ENCODE assay signal across 15 cellular contexts in the genomic region with DNA sequence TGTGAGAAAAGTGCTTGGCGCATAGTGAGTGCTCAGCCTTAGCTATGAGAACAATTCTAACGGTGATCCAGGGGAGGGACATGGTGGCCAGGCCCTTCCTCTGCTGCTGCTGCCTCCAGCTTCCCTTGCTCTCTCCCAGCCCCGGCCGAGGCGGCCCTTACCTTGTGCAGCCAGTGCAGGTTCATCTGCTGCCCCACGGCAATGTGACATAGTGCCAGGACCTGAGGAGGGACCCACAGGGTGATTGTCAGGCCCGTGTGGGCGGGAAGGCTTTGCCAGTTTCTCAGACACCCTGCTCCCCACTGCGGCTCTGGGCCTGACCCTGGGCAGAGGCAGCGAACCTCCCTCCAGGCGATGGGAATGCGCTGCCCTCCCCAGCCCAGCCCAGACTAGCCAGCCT. TPM values are rescaled to one million over a fixed set of nuclear protein-coding genes. Genes with fewer than 3 reads are reported as not detected.
DNase-seq lines count a peak whose midpoint lies in the region; FAIRE-seq and TF ChIP-seq lines count a peak whose summit lies in the region.
"Had no signal": no experiment of that assay in that cellular context is flagged by ENCODE, and none has a peak within 500 bp of the region (broad histone marks: within the 10 kb centered on the region; RNA-seq: fewer than 3 reads in every experiment).

No MANE protein-coding gene starts in this region.

- H3K9ac ChIP-seq in neuronal stem cell (ENCODE audit: low read depth, low read length, poor library complexity): peak overlapping the region; percentile 55
- H3K9ac ChIP-seq: BLaER1 treated with 17β-estradiol and CSF1 and Interleukin-3, amounts not matched to agents 10 nM and 100 nM; GM23248 had no signal

- no peak overlapping the region for H3K4me2 ChIP-seq in neuronal stem cell (ENCODE audit: insufficient read depth, low read length, poor library complexity, severe bottlenecking)
- H3K4me2 ChIP-seq: BLaER1 treated with 17β-estradiol and CSF1 and Interleukin-3, amounts not matched to agents 10 nM and 100 nM had no signal

- peak overlapping the region; percentile 31 for H3K23ac ChIP-seq in neuronal stem cell (ENCODE audit: low read depth, low read length, poor library complexity)

- H2BK15ac ChIP-seq in neuronal stem cell (ENCODE audit: low read length): peak overlapping the region; percentile 72

- peak overlapping the region; percentile 67 for H2BK5ac ChIP-seq in neuronal stem cell (ENCODE audit: low read length)

- H3K36me3 ChIP-seq in neuronal stem cell (replicated peaks in 1 of 2; ENCODE audit: control insufficient read depth in 2 of 2, insufficient read depth in 2 of 2, low read length in 2 of 2): no peaks in the 10 kb centered on the region

- no peak overlapping the region for H3K4ac ChIP-seq in neuronal stem cell (ENCODE audit: low read length)

- no peak overlapping the region for H2AFZ ChIP-seq in neuronal stem cell (ENCODE audit: low read length)
- H2AFZ ChIP-seq: GM23248 had no signal

- FAIRE-seq in GM12892 (lab: Jason Lieb, UNC): peak; percentile 44
- FAIRE-seq: GM12878, K562 had no signal

- no peak overlapping the region for H2BK120ac ChIP-seq in neuronal stem cell (ENCODE audit: low read depth, low read length)

- no peak overlapping the region for H4K91ac ChIP-seq in neuronal stem cell (ENCODE audit: low read depth, low read length, poor library complexity)

- DNase-seq in GM12892 (ENCODE audit: insufficient read length) (no peak), neuronal stem cell (ENCODE audit: low spot score) (no peak), NCI-H748 (lab: John Stamatoyannopoulos, UW; ENCODE audit: unreplicated experiment) (no peak)
- no peak for DNase-seq in activated CD4-positive, alpha-beta T cell treated with anti-CD3 and anti-CD28 coated beads, Interleukin-2, amount 50 U/mL, for 4 hours
- no peak for DNase-seq in activated T-cell treated with anti-CD3 and anti-CD28 coated beads, Interleukin-2, amount 50 U/mL, for 1 hour
- DNase-seq: Calu3; CD8-positive, alpha-beta T cell; DMS79 treated with DMSO at 0.1 percent for 48 hours; GM23248; H7 had no signal

- TF ChIP-seq EP300 in Ishikawa (IDR thresholded peaks at IDR 0.05; ENCODE audit: borderline replicate concordance): no peak

- H3K18ac ChIP-seq in neuronal stem cell (ENCODE audit: low read length): peak overlapping the region; percentile 58

- no CpG with 5 or more reads among the region's 12 CpGs for WGBS in neuronal stem cell (ENCODE audit: extremely low coverage in 2 of 2, insufficient read length in 2 of 2, insufficient replicate concordance in 1 of 2), 2 donors

- no peak overlapping the region for H2BK12ac ChIP-seq in neuronal stem cell (ENCODE audit: low read length)

- no peak for TF ChIP-seq RAD21 in Ishikawa (IDR thresholded peaks at IDR 0.05; ENCODE audit: low read depth)

- peak overlapping the region; percentile 43 for H2AK5ac ChIP-seq in neuronal stem cell (ENCODE audit: low read depth, low read length)

- no peak overlapping the region for H3K27ac ChIP-seq in neuronal stem cell (replicated peaks; ENCODE audit: low read length)
- H3K27ac ChIP-seq: BLaER1 treated with 17β-estradiol and CSF1 and Interleukin-3, amounts not matched to agents 10 nM and 100 nM; GM23248; HL-60 had no signal

- H3K27me3 ChIP-seq in neuronal stem cell (ENCODE audit: control insufficient read depth in 3 of 3, insufficient read depth in 3 of 3, low read depth in 1 of 3, low read length in 3 of 3): peaks cover 0 to 22% (median 0%) of the 10 kb centered on the region in 3 experiments
- H3K27me3 ChIP-seq: BLaER1 treated with 17β-estradiol and CSF1 and Interleukin-3, amounts not matched to agents 10 nM and 100 nM had no signal

- H3K4me1 ChIP-seq in neuronal stem cell (ENCODE audit: control insufficient read depth in 2 of 2, insufficient read depth in 1 of 2, low read depth in 1 of 2, low read length in 2 of 2): peaks cover 0 to 9% of the 10 kb centered on the region in 2 donors
- H3K4me1 ChIP-seq: BLaER1 treated with 17β-estradiol and CSF1 and Interleukin-3, amounts not matched to agents 10 nM and 100 nM had no signal

- peak overlapping the region; percentile 75 for H4K8ac ChIP-seq in neuronal stem cell (ENCODE audit: low read depth, low read length)

- H3K4me3 ChIP-seq in neuronal stem cell (ENCODE audit: low read length in 2 of 2): no peak overlapping the region
- H3K4me3 ChIP-seq: BLaER1 treated with 17β-estradiol and CSF1 and Interleukin-3, amounts not matched to agents 10 nM and 100 nM; GM12878; GM23248; K562 had no signal

- no peaks in the 10 kb centered on the region for H3K9me3 ChIP-seq in neuronal stem cell (replicated peaks in 1 of 2; ENCODE audit: control insufficient read depth in 2 of 2, insufficient read depth in 1 of 2, low read depth in 1 of 2, low read length in 2 of 2)
- H3K9me3 ChIP-seq: BLaER1 treated with 17β-estradiol and CSF1 and Interleukin-3, amounts not matched to agents 10 nM and 100 nM had no signal

- TF ChIP-seq POLR2A in GM12892 (IDR thresholded peaks at IDR 0.05; ENCODE audit: low read depth, low read length): no peak

- H3K79me1 ChIP-seq in neuronal stem cell (ENCODE audit: low read depth, low read length): peaks cover 2% of the 10 kb centered on the region

- H3K14ac ChIP-seq in neuronal stem cell (ENCODE audit: low read length): no peak overlapping the region

TF ChIP-seq in Ishikawa, 13 proteins besides CTCF, POLR2A, EP300 and RAD21:
- peak; percentile 54; the same call in 1 of the 2 replicates for TF ChIP-seq EGR1 (IDR thresholded peaks at IDR 0.05)
- TF ChIP-seq, protein P1, sequence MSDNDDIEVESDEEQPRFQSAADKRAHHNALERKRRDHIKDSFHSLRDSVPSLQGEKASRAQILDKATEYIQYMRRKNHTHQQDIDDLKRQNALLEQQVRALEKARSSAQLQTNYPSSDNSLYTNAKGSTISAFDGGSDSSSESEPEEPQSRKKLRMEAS (IDR thresholded peaks at IDR 0.05): no peak
- no peak for TF ChIP-seq ZBTB7A (IDR thresholded peaks at IDR 0.05; ENCODE audit: low read depth)
- TF ChIP-seq TAF1 (IDR thresholded peaks at IDR 0.05; ENCODE audit: low read depth): no peak
- no peak for TF ChIP-seq CREB1 (IDR thresholded peaks at IDR 0.05; ENCODE audit: low read depth)
- TF ChIP-seq CEBPB (IDR thresholded peaks at IDR 0.05): no peak
- TF ChIP-seq NFIC (IDR thresholded peaks at IDR 0.05): no peak
- TF ChIP-seq TCF12 (IDR thresholded peaks at IDR 0.05; ENCODE audit: low read depth): peak; percentile 53; the same call in 1 of the 2 replicates
- TF ChIP-seq TEAD4 (IDR thresholded peaks at IDR 0.05): 0 out of 2 replicates have a peak, but pooled peaks have one; percentile 29
- TF ChIP-seq, protein P2, sequence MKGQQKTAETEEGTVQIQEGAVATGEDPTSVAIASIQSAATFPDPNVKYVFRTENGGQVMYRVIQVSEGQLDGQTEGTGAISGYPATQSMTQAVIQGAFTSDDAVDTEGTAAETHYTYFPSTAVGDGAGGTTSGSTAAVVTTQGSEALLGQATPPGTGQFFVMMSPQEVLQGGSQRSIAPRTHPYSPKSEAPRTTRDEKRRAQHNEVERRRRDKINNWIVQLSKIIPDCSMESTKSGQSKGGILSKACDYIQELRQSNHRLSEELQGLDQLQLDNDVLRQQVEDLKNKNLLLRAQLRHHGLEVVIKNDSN (IDR thresholded peaks at IDR 0.05): no peak
- TF ChIP-seq, protein P3, sequence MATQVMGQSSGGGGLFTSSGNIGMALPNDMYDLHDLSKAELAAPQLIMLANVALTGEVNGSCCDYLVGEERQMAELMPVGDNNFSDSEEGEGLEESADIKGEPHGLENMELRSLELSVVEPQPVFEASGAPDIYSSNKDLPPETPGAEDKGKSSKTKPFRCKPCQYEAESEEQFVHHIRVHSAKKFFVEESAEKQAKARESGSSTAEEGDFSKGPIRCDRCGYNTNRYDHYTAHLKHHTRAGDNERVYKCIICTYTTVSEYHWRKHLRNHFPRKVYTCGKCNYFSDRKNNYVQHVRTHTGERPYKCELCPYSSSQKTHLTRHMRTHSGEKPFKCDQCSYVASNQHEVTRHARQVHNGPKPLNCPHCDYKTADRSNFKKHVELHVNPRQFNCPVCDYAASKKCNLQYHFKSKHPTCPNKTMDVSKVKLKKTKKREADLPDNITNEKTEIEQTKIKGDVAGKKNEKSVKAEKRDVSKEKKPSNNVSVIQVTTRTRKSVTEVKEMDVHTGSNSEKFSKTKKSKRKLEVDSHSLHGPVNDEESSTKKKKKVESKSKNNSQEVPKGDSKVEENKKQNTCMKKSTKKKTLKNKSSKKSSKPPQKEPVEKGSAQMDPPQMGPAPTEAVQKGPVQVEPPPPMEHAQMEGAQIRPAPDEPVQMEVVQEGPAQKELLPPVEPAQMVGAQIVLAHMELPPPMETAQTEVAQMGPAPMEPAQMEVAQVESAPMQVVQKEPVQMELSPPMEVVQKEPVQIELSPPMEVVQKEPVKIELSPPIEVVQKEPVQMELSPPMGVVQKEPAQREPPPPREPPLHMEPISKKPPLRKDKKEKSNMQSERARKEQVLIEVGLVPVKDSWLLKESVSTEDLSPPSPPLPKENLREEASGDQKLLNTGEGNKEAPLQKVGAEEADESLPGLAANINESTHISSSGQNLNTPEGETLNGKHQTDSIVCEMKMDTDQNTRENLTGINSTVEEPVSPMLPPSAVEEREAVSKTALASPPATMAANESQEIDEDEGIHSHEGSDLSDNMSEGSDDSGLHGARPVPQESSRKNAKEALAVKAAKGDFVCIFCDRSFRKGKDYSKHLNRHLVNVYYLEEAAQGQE (IDR thresholded peaks at IDR 0.05; ENCODE audit: low read depth): no peak
- TF ChIP-seq FOXM1 (IDR thresholded peaks at IDR 0.05; ENCODE audit: borderline replicate concordance, low read depth): no peak
- no peak for TF ChIP-seq YY1 (IDR thresholded peaks at IDR 0.05; ENCODE audit: low read depth)
TF ChIP-seq in Ishikawa: peak in this region for 3.

RNA-seq across cellular contexts. Expression of a gene that starts 23.6 kb away (rescaled TPM):
- 0.87 TPM for polyA plus RNA-seq in GM12892 (2012; ENCODE audit: missing spikeins)
- polyA plus RNA-seq in neuronal stem cell (2013, experiment 1 of 2): 1.2 TPM
- 1.5 TPM for polyA plus RNA-seq in neuronal stem cell (2013, experiment 2 of 2)
- polyA plus RNA-seq: K562 had no signal

RNA-seq across cellular contexts. Expression of a gene that starts 57.3 kb away (rescaled TPM):
- 7,421 TPM for polyA plus RNA-seq in GM12892 (2012; ENCODE audit: missing spikeins)
- polyA plus RNA-seq in neuronal stem cell (2013, experiment 1 of 2): 5,741 TPM
- 5,744 TPM for polyA plus RNA-seq in neuronal stem cell (2013, experiment 2 of 2)
